Comparison of ENCODE assay signal across 9 cellular contexts in genomic region chr22:42268852-42269406, GRCh38. TPM values are rescaled to one million over a fixed set of nuclear protein-coding genes. Genes with fewer than 3 reads are reported as not detected.
DNase-seq lines count a peak whose midpoint lies in the region; ATAC-seq, FAIRE-seq and TF ChIP-seq lines count a peak whose summit lies in the region.
"Had no signal": no experiment of that assay in that cellular context is flagged by ENCODE, and none has a peak within 500 bp of the region (broad histone marks: within the 10 kb centered on the region; RNA-seq: fewer than 3 reads in every experiment).

No MANE protein-coding gene starts in this region.

- ATAC-seq in GM19023 (IDR thresholded peaks at IDR 0.05; ENCODE audit: unreplicated experiment): no peak
- no peak for ATAC-seq in GM18868 (IDR thresholded peaks at IDR 0.05; ENCODE audit: unreplicated experiment)

- no peak for FAIRE-seq in small intestine (lab: Jason Lieb, UNC)
- FAIRE-seq: colon had no signal

- peak overlapping the region; percentile 16 for H2AFZ ChIP-seq in hepatocyte

- H3K4me1 ChIP-seq in hepatocyte (ENCODE audit: insufficient read depth) (peaks cover 12% of the 10 kb centered on the region), small intestine (ENCODE audit: control insufficient read depth in 2 of 2, insufficient read depth in 1 of 2, low read depth in 1 of 2, low read length in 1 of 2) (peaks cover 2 to 8% of the 10 kb centered on the region in 2 donors)

- H3K27ac ChIP-seq in VCaP: peak overlapping the region; percentile 95
- peak overlapping the region; percentile 99 for H3K27ac ChIP-seq in hepatocyte
- peak overlapping the region; percentile 89 to 92 for H3K27ac ChIP-seq in small intestine (ENCODE audit: low read depth in 1 of 2, low read length in 1 of 2)

- H3K36me3 ChIP-seq in H7 (replicated peaks; ENCODE audit: control insufficient read depth, insufficient read depth, low read length): no peaks in the 10 kb centered on the region
- H3K36me3 ChIP-seq in hepatocyte (replicated peaks; ENCODE audit: insufficient read depth, low read depth): no peaks in the 10 kb centered on the region
- no peaks in the 10 kb centered on the region for H3K36me3 ChIP-seq in small intestine (ENCODE audit: control insufficient read depth in 2 of 2, insufficient read depth in 2 of 2, low read length in 2 of 2)

- H4K20me1 ChIP-seq in hepatocyte (ENCODE audit: insufficient read depth, poor library complexity, severe bottlenecking): peaks cover 52% of the 10 kb centered on the region

- 3% methylated on average over 9 of the region's 9 CpGs for WGBS in hepatocyte (ENCODE audit: low lambda C conversion rate, missing lambda C conversion rate)
- WGBS in small intestine, 3 donors: 2 to 9% (median 3%) methylated on average over 9 of the region's 9 CpGs

- H3K4me3 ChIP-seq in H7 (ENCODE audit: insufficient read depth, low read depth, low read length) (peak overlapping the region; percentile 89), hepatocyte (peak overlapping the region; percentile 96), small intestine (ENCODE audit: low read depth in 1 of 2, low read length in 2 of 2) (peak overlapping the region; percentile 92 to 98)

- peaks cover 5% of the 10 kb centered on the region for H3K27me3 ChIP-seq in H7 (ENCODE audit: control insufficient read depth, insufficient read depth, low read length)
- H3K27me3 ChIP-seq in hepatocyte: no peaks in the 10 kb centered on the region
- H3K27me3 ChIP-seq in small intestine (ENCODE audit: control insufficient read depth in 2 of 2, insufficient read depth in 2 of 2, low read length in 2 of 2): no peaks in the 10 kb centered on the region

- TF ChIP-seq CTCF in VCaP (conservative IDR thresholded peaks at IDR 0.05) (no peak), hepatocyte (IDR thresholded peaks at IDR 0.05; ENCODE audit: poor library complexity) (no peak)

- H3K79me2 ChIP-seq in hepatocyte: peaks cover 65% of the 10 kb centered on the region

- peak; percentile 39 for DNase-seq in H7
- DNase-seq in hepatocyte (ENCODE audit: low spot score): no peak
- no peak for DNase-seq in small intestine
- DNase-seq in nucleus accumbens (lab: John Stamatoyannopoulos, UW): no peak
- no peak for DNase-seq in HK-2 (ENCODE audit: unreplicated experiment)

- peak overlapping the region; percentile 85 for H3K4me2 ChIP-seq in hepatocyte

- H3K9me3 ChIP-seq in hepatocyte (ENCODE audit: low read depth) (no peaks in the 10 kb centered on the region), small intestine (ENCODE audit: control insufficient read depth, low read depth) (no peaks in the 10 kb centered on the region)

- no peaks in the 10 kb centered on the region for H3K9me2 ChIP-seq in hepatocyte (replicated peaks; ENCODE audit: insufficient read depth)

RNA-seq across cellular contexts. Expression of gene TCF20, which starts 1.5 kb away (rescaled TPM):
- 39.8 and 56.4 TPM in 2 replicates for total RNA-seq in H7 (2014; rRNA removed; shearing (Covaris generic))
- 31.1 and 34.3 TPM in 2 replicates for total RNA-seq in hepatocyte
- polyA plus RNA-seq in hepatocyte (5.0 and 5.9 TPM in 2 replicates), small intestine (10 to 100 TPM in 1 of 3 donors, 1 to 10 TPM in 2; 6.2 to 20.0 (median 6.9) TPM)
